ENCODE assay signal across 22 cellular contexts in the genomic region with DNA sequence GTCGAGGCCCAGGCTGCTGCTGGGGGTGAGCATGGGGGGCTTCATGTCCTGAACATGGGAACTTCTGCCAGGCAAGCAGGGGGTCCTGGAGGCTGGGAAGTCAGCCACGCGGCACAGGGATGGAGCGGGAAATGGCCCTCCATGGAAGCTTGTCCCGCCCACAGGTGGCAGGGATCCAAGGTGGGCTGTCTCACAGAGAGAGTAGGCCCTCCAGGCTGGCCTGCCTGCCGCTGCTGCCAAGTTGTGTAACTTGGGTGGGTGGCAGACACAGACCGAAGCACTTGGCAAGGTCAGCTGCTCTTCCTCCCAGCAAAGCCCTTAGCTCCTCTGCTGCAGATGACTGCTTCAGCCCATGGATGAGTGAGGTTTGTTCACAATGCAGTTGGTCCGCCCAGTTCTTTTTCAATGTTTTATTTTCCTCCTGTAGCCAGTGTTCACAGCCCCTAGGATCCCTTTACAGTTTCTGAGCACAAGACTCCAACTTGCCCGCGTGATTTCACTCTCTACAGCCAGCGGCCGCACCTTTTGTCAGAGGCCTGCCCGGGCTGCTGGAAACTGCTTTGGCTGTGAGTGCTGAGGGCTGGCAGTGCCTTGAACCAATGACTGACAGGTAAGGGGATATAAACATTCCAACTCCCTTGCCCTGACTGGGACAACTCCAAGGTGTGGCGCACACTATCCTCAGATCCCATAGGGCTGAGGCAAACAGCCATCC. TPM values are rescaled to one million over a fixed set of nuclear protein-coding genes. Genes with fewer than 3 reads are reported as not detected.
A peak's percentile ranks its signal among the peaks of the same experiment; 100 is the strongest.
DNase-seq lines count a peak whose midpoint lies in the region; ATAC-seq lines count a peak whose summit lies in the region.
"Had no signal": no experiment of that assay in that cellular context is flagged by ENCODE, and none has a peak within 500 bp of the region (broad histone marks: within the 10 kb centered on the region; RNA-seq: fewer than 3 reads in every experiment).

No MANE protein-coding gene starts in this region.

- DNase-seq in Right ventricle myocardium inferior (ENCODE audit: missing footprints) = no peak
- DNase-seq in cardiac septum (ENCODE audit: low spot score) = no peak
- peak; percentile 59 for DNase-seq in NCI-H446 treated with DMSO at 0.1 percent for 48 hours (lab: John Stamatoyannopoulos, UW)
- DNase-seq in left cardiac atrium = peak; percentile 59
- DNase-seq in HuH-7 (ENCODE audit: low spot score) = no peak
- DNase-seq in Kasumi-1 (lab: John Stamatoyannopoulos, UW) = no peak
- no peak for DNase-seq in hepatic stellate cell (ENCODE audit: low spot score)
- DNase-seq: ACHN; activated CD4-positive, alpha-beta T cell treated with anti-CD3 and anti-CD28 coated beads, Interleukin-2, amount 50 U/mL, for 48 hours; activated CD8-positive, alpha-beta memory T cell treated with anti-CD3 and anti-CD28 coated beads, Interleukin-2, amount 50 U/mL, for 4 hours; activated naive CD4-positive, alpha-beta T cell treated with anti-CD3 and anti-CD28 coated beads, Interleukin-2, amount 50 U/mL, for 16 hours; kidney; mesenchymal stem cell; NCI-H146; NCI-H2227 treated with DMSO at 0.1 percent for 48 hours; OCI-M1; stimulated activated CD4-positive, alpha-beta T cell treated with anti-CD3 and anti-CD28 coated beads, Interleukin-2, amount 100 ng/mL, for 48 hours had no signal

- peak; percentile 52 for ATAC-seq in Right ventricle myocardium inferior
- peak; percentile 57 to 73 for ATAC-seq in left cardiac atrium
- ATAC-seq in GM21515 (IDR thresholded peaks at IDR 0.05; ENCODE audit: unreplicated experiment) = no peak
- ATAC-seq: stimulated activated memory B cell treated with anti-CD40 and anti-IgM and Interleukin-4, amounts not matched to agents 10 μg/mL and 1 μg/mL and 100 μg/mL, for 72 hours; WTC11 had no signal

- intact Hi-C loops in Right ventricle myocardium inferior (cut with DNase I) = no loop called here
- intact Hi-C loops in cardiac septum (cut with DNase I) = no loop called here
- intact Hi-C loops in left cardiac atrium (cut with DNase I) = no loop called here

RNA-seq across cellular contexts. Expression of gene HCN4, which starts 26.7 kb away (rescaled TPM):
- total RNA-seq in Right ventricle myocardium inferior = 21.4 TPM
- total RNA-seq in cardiac septum = 6.2 TPM
- 1 to 10 TPM; 5.9 to 7.7 TPM for total RNA-seq in left cardiac atrium
- total RNA-seq: myocyte, urinary bladder had no signal

Comparison
In these comparisons a context has a peak if more than half of its experiments do, and no peak if none do; other contexts are left out.
1. DNase-seq: peak in NCI-H446 treated with DMSO at 0.1 percent for 48 hours (single experiment) and left cardiac atrium (single experiment); none in Right ventricle myocardium inferior (single experiment), cardiac septum (single experiment), HuH-7 (single experiment), Kasumi-1 (0 of 2) and hepatic stellate cell (single experiment).